In genomic region chr1:221741364-221741970, GRCh38 we compare ENCODE assay signal across 8 cellular contexts. TPM values are rescaled to one million over a fixed set of nuclear protein-coding genes. Genes with fewer than 3 reads are reported as not detected.
DNase-seq lines count a peak whose midpoint lies in the region; ATAC-seq, FAIRE-seq and TF ChIP-seq lines count a peak whose summit lies in the region.

No MANE protein-coding gene starts in this region.

- POLR2A ChIA-PET in activated CD4-positive, alpha-beta T cell treated with anti-CD3 and anti-CD28 coated beads for 36 hours (lab: Charles Lee) = interaction anchor here (0.8 to 2.9 kb wide), 11 partner anchors 11 to 137 kb away, joined by 3 to 20 read pairs (median 4); no protein-coding TSS in a partner anchor

- CTCF ChIA-PET in activated CD4-positive, alpha-beta T cell treated with anti-CD3 and anti-CD28 coated beads for 36 hours (lab: Charles Lee) = interaction anchor here (0.6 to 1.8 kb wide), 17 partner anchors 11 to 224 kb away, joined by 3 to 7 read pairs (median 4); no protein-coding TSS in a partner anchor

- H3K36me3 Mint-ChIP-seq in activated CD4-positive, alpha-beta T cell treated with anti-CD3 and anti-CD28 coated beads for 36 hours (ENCODE audit: low read depth) = peaks cover 31% of the 10 kb centered on the region
- H3K36me3 Mint-ChIP-seq in glutamatergic neuron (ENCODE audit: unreplicated experiment) = peaks cover 14% of the 10 kb centered on the region

- H3K4me1 Mint-ChIP-seq in activated CD4-positive, alpha-beta T cell treated with anti-CD3 and anti-CD28 coated beads for 36 hours = peaks cover 34% of the 10 kb centered on the region
- peaks cover 34% of the 10 kb centered on the region for H3K4me1 Mint-ChIP-seq in glutamatergic neuron (ENCODE audit: low read depth, unreplicated experiment)

- H3K27me3 ChIP-seq in HUES48 (ENCODE audit: control insufficient read depth, insufficient read depth, low read length) (peaks cover 25% of the 10 kb centered on the region), prostate gland (replicated peaks; ENCODE audit: insufficient read depth) (no peaks in the 10 kb centered on the region)

- no peak overlapping the region for H3K4me3 Mint-ChIP-seq in activated CD4-positive, alpha-beta T cell treated with anti-CD3 and anti-CD28 coated beads for 36 hours
- no peak overlapping the region for H3K4me3 Mint-ChIP-seq in glutamatergic neuron (ENCODE audit: unreplicated experiment)

- WGBS in prostate gland = under 1% methylated on average over 22 of the region's 22 CpGs

- H3K9ac ChIP-seq in HUES48 (ENCODE audit: low read depth, low read length) = peak overlapping the region; percentile 32; the same call in 1 of the 2 replicates

- no peak for TF ChIP-seq POLR2A in prostate gland (IDR thresholded peaks at IDR 0.05)
- TF ChIP-seq POLR2A in GM12892 (IDR thresholded peaks at IDR 0.05; ENCODE audit: low read depth, low read length) = no peak

- H3K9me3 ChIP-seq in HUES48 (ENCODE audit: control insufficient read depth, insufficient read depth, low read length) (no peaks in the 10 kb centered on the region), prostate gland (no peaks in the 10 kb centered on the region)

- intact Hi-C loops in activated CD4-positive, alpha-beta T cell treated with anti-CD3 and anti-CD28 coated beads for 36 hours (cut with DNase I, micrococcal nuclease) = loop anchor here (1.0 to 10.0 kb wide), 6 partner anchors 29 to 873 kb away; partner anchors contain the start of genes MIA3 (in 1 of the 2) and TAF1A (in 1 of the 2)
- intact Hi-C loops in prostate gland (cut with DNase I) = loop anchor here (10.0 kb wide), 1 partner anchor 903 kb away; no protein-coding TSS in a partner anchor

- peak; percentile 25 for ATAC-seq in activated CD4-positive, alpha-beta T cell treated with anti-CD3 and anti-CD28 coated beads for 36 hours
- ATAC-seq in HG03571 (IDR thresholded peaks at IDR 0.05; ENCODE audit: unreplicated experiment) = no peak

- peaks cover 12% of the 10 kb centered on the region for H3K4me1 ChIP-seq in HUES48 (ENCODE audit: control insufficient read depth, insufficient read depth, low read length)
- no peaks in the 10 kb centered on the region for H3K4me1 ChIP-seq in prostate gland (replicated peaks)

- FAIRE-seq in GM12892 (lab: Jason Lieb, UNC) = no peak

- H3K36me3 ChIP-seq in HUES48 (ENCODE audit: control insufficient read depth, insufficient read depth, low read length) (peaks cover 6% of the 10 kb centered on the region), prostate gland (no peaks in the 10 kb centered on the region)

- TF ChIP-seq CTCF in glutamatergic neuron (IDR thresholded peaks at IDR 0.05; ENCODE audit: partially characterized antibody, unreplicated experiment) (no peak), prostate gland (IDR thresholded peaks at IDR 0.05) (no peak)

- H3K4me3 ChIP-seq in HUES48 (ENCODE audit: low read depth, low read length) (peak overlapping the region; percentile 83), prostate gland (peak overlapping the region; percentile 71 to 78)

- no peak for DNase-seq in activated CD4-positive, alpha-beta T cell treated with anti-CD3 and anti-CD28 coated beads for 36 hours
- no peak for DNase-seq in activated CD4-positive, alpha-beta T cell treated with anti-CD3 and anti-CD28 coated beads, Interleukin-2, amount 50 U/mL, for 1 hour
- DNase-seq in activated T-cell treated with anti-CD3 and anti-CD28 coated beads for 4 hours = peak; percentile 9
- peak; percentile 62 for DNase-seq in glutamatergic neuron
- no peak for DNase-seq in prostate gland (ENCODE audit: low spot score)
- DNase-seq in GM12892 (ENCODE audit: insufficient read length) = no peak

- H3K9me3 Mint-ChIP-seq in activated CD4-positive, alpha-beta T cell treated with anti-CD3 and anti-CD28 coated beads for 36 hours (ENCODE audit: low read depth) = no peaks in the 10 kb centered on the region
- peaks cover 6% of the 10 kb centered on the region for H3K9me3 Mint-ChIP-seq in glutamatergic neuron (ENCODE audit: unreplicated experiment)

- no peak overlapping the region for H3K27ac Mint-ChIP-seq in activated CD4-positive, alpha-beta T cell treated with anti-CD3 and anti-CD28 coated beads for 36 hours
- H3K27ac Mint-ChIP-seq in glutamatergic neuron (ENCODE audit: unreplicated experiment) = no peak overlapping the region

- no peaks in the 10 kb centered on the region for H3K27me3 Mint-ChIP-seq in activated CD4-positive, alpha-beta T cell treated with anti-CD3 and anti-CD28 coated beads for 36 hours
- H3K27me3 Mint-ChIP-seq in glutamatergic neuron (ENCODE audit: unreplicated experiment) = peaks cover 7% of the 10 kb centered on the region

- peak overlapping the region; percentile 74 for H3K27ac ChIP-seq in HUES48 (ENCODE audit: low read depth, low read length)
- peak overlapping the region; percentile 97 to 99 for H3K27ac ChIP-seq in prostate gland

RNA-seq across cellular contexts. Expression of gene DUSP10, which starts 0.4 kb away (rescaled TPM):
- 1 to 10 TPM; 7.3 to 9.2 TPM for total RNA-seq in activated CD4-positive, alpha-beta T cell treated with anti-CD3 and anti-CD28 coated beads for 36 hours
- total RNA-seq in glutamatergic neuron (ENCODE audit: unreplicated experiment) (21.5 TPM), prostate gland (10 to 100 TPM in 1 of 2 donors, 1 to 10 TPM in 1; 5.8 to 13.6 TPM)
- 14.6 TPM for polyA plus RNA-seq in GM12892 (2012; ENCODE audit: missing spikeins)

Comparison
In these comparisons a context has a peak if more than half of its experiments do, and no peak if none do; other contexts are left out.
1. DNase-seq: peak in activated T-cell treated with anti-CD3 and anti-CD28 coated beads for 4 hours (single experiment) and glutamatergic neuron (single experiment); none in activated CD4-positive, alpha-beta T cell treated with anti-CD3 and anti-CD28 coated beads for 36 hours (single experiment), activated CD4-positive, alpha-beta T cell treated with anti-CD3 and anti-CD28 coated beads, Interleukin-2, amount 50 U/mL, for 1 hour (single experiment), prostate gland (single experiment) and GM12892 (single experiment).